Comparison of ENCODE assay signal across 27 cellular contexts in genomic region chr14:52365071-52365470, GRCh38. TPM values are rescaled to one million over a fixed set of nuclear protein-coding genes. Genes with fewer than 3 reads are reported as not detected.
A peak's percentile ranks its signal among the peaks of the same experiment; 100 is the strongest.
DNase-seq lines count a peak whose midpoint lies in the region; ATAC-seq and TF ChIP-seq lines count a peak whose summit lies in the region.
"Had no signal": no experiment of that assay in that cellular context is flagged by ENCODE, and none has a peak within 500 bp of the region (broad histone marks: within the 10 kb centered on the region; RNA-seq: fewer than 3 reads in every experiment).

No MANE protein-coding gene starts in this region.

- no peak for TF ChIP-seq EP300 in SK-N-SH (IDR thresholded peaks at IDR 0.05; ENCODE audit: borderline replicate concordance in 1 of 2, low read depth in 1 of 2, low read length in 1 of 2)
- TF ChIP-seq EP300 in stomach (IDR thresholded peaks at IDR 0.05) = no peak

- H2AFZ ChIP-seq in SK-N-SH (ENCODE audit: low read depth) (no peak overlapping the region), PC-9 (no peak overlapping the region)

- H3K27me3 Mint-ChIP-seq in CD8-positive, alpha-beta memory T cell = no peaks in the 10 kb centered on the region
- H3K27me3 Mint-ChIP-seq: activated naive CD8-positive, alpha-beta T cell treated with anti-CD3 and anti-CD28 coated beads for 36 hours; naive thymus-derived CD8-positive, alpha-beta T cell; stimulated activated naive CD8-positive, alpha-beta T cell treated with anti-CD3 and anti-CD28 coated beads, Interleukin-15, Interleukin-2, amounts not matched to agents 100 ng/mL and 50 ng/mL, for 24 hours; T-cell had no signal

- peaks cover 0 to 7% of the 10 kb centered on the region in 2 experiments; a peak in 2 of 4 replicates for H3K4me1 ChIP-seq in SK-N-SH (ENCODE audit: control insufficient read depth in 1 of 2, insufficient read depth in 2 of 2, low read depth in 1 of 2, low read length in 1 of 2)
- H3K4me1 ChIP-seq in stomach = peaks cover 0 to 37% (median 17%) of the 10 kb centered on the region in 4 donors
- H3K4me1 ChIP-seq in CD8-positive, alpha-beta memory T cell (ENCODE audit: insufficient read depth, low read length) = no peaks in the 10 kb centered on the region
- H3K4me1 ChIP-seq in PC-9 (replicated peaks; ENCODE audit: insufficient read depth) = peaks cover 6% of the 10 kb centered on the region

- BruUV-seq in PC-9 (replicated peaks; lab: Mats Ljungman, UMichigan) = no TSS peak

- TF ChIP-seq POLR2A in stomach (IDR thresholded peaks at IDR 0.05) = no peak

- H3F3A ChIP-seq in SK-N-SH (replicated peaks; ENCODE audit: insufficient read depth) (no peaks in the 10 kb centered on the region), PC-9 (ENCODE audit: insufficient read depth, low read depth) (peaks cover 4% of the 10 kb centered on the region; the same call in 1 of the 2 replicates)

- TF ChIP-seq CTCF in SK-N-SH (IDR thresholded peaks at IDR 0.05) (no peak), stomach (IDR thresholded peaks at IDR 0.05) (no peak), PC-9 (conservative IDR thresholded peaks at IDR 0.05) (no peak)

- no peaks in the 10 kb centered on the region for H4K20me1 ChIP-seq in SK-N-SH (ENCODE audit: insufficient read depth)
- no peaks in the 10 kb centered on the region for H4K20me1 ChIP-seq in PC-9 (ENCODE audit: insufficient read depth)

- CTCF ChIA-PET in SK-N-SH (lab: Yijun Ruan, JAX) = interaction anchor here (1.4 kb wide), 1 partner anchor 19 kb away, joined by 3 read pairs; no protein-coding TSS in a partner anchor
- CTCF ChIA-PET in CD8-positive, alpha-beta memory T cell (lab: Charles Lee) = interaction anchor here (1.3 kb wide), 1 partner anchor 15 kb away, joined by 3 read pairs; no protein-coding TSS in a partner anchor
- CTCF ChIA-PET in PC-9 (lab: Charles Lee) = no interaction called here

- H3K9ac ChIP-seq in SK-N-SH = no peak overlapping the region

- no peaks in the 10 kb centered on the region for H3K9me3 Mint-ChIP-seq in CD8-positive, alpha-beta memory T cell
- H3K9me3 Mint-ChIP-seq: activated naive CD8-positive, alpha-beta T cell treated with anti-CD3 and anti-CD28 coated beads for 36 hours; mesothelial cell of epicardium; naive thymus-derived CD8-positive, alpha-beta T cell; stimulated activated naive CD8-positive, alpha-beta T cell treated with anti-CD3 and anti-CD28 coated beads, Interleukin-15, Interleukin-2, amounts not matched to agents 100 ng/mL and 50 ng/mL, for 24 hours; T-cell had no signal

- H3K27ac Mint-ChIP-seq in CD8-positive, alpha-beta memory T cell = no peak overlapping the region
- H3K27ac Mint-ChIP-seq: activated CD8-positive, alpha-beta T cell treated with anti-CD3 and anti-CD28 coated beads, Interleukin-2, amount 10 ng/mL, durations not matched to agents 7 days and 5 days; activated naive CD8-positive, alpha-beta T cell treated with anti-CD3 and anti-CD28 coated beads for 36 hours; mesothelial cell of epicardium; naive thymus-derived CD8-positive, alpha-beta T cell; stimulated activated naive CD8-positive, alpha-beta T cell treated with anti-CD3 and anti-CD28 coated beads, Interleukin-15, Interleukin-2, amounts not matched to agents 100 ng/mL and 50 ng/mL, for 24 hours; T-cell had no signal

- H3K4me3 ChIP-seq in SK-N-SH (ENCODE audit: low read depth in 2 of 2, low read length in 1 of 2) (no peak overlapping the region), stomach (no peak overlapping the region), PC-9 (no peak overlapping the region)
- H3K4me3 ChIP-seq in CD8-positive, alpha-beta memory T cell (ENCODE audit: low read length) = no peak overlapping the region

- no peaks in the 10 kb centered on the region for H3K27me3 ChIP-seq in SK-N-SH (ENCODE audit: insufficient read depth)
- H3K27me3 ChIP-seq in stomach = no peaks in the 10 kb centered on the region
- no peaks in the 10 kb centered on the region for H3K27me3 ChIP-seq in CD8-positive, alpha-beta memory T cell (ENCODE audit: insufficient read depth, low read length, poor library complexity, severe bottlenecking)
- no peaks in the 10 kb centered on the region for H3K27me3 ChIP-seq in PC-9 (ENCODE audit: insufficient read depth, low read depth)
- H3K27me3 ChIP-seq: BE2C had no signal

- H3K79me2 ChIP-seq in SK-N-SH (ENCODE audit: insufficient read depth) (no peaks in the 10 kb centered on the region), PC-9 (ENCODE audit: low read depth) (no peaks in the 10 kb centered on the region)

- no peaks in the 10 kb centered on the region for H3K36me3 ChIP-seq in SK-N-SH (replicated peaks in 1 of 2; ENCODE audit: control insufficient read depth in 1 of 2, insufficient read depth in 2 of 2, low read length in 1 of 2)
- H3K36me3 ChIP-seq in stomach = no peaks in the 10 kb centered on the region
- no peaks in the 10 kb centered on the region for H3K36me3 ChIP-seq in CD8-positive, alpha-beta memory T cell (ENCODE audit: insufficient read depth, low read length)
- H3K36me3 ChIP-seq in PC-9 (ENCODE audit: low read depth) = no peaks in the 10 kb centered on the region
- H3K36me3 ChIP-seq: BE2C had no signal

- H3K9me2 ChIP-seq in SK-N-SH (no peaks in the 10 kb centered on the region), PC-9 (ENCODE audit: insufficient read depth) (no peaks in the 10 kb centered on the region)

- no peak overlapping the region for H3K27ac ChIP-seq in SK-N-SH (ENCODE audit: low read depth in 2 of 2, low read length in 1 of 2)
- peak overlapping the region in 3 of 5 donors; percentile 36 to 77 (median 59) for H3K27ac ChIP-seq in stomach
- H3K27ac ChIP-seq in CD8-positive, alpha-beta memory T cell (ENCODE audit: low read depth, low read length) = no peak overlapping the region
- H3K27ac ChIP-seq in PC-9 = no peak overlapping the region

- intact Hi-C loops in stomach (cut with DNase I; ENCODE audit: low total_unique reads) (no loop called here), PC-9 (cut with micrococcal nuclease; ENCODE audit: unreplicated experiment) (no loop called here)

- H3K9me3 ChIP-seq in SK-N-SH = no peaks in the 10 kb centered on the region
- no peaks in the 10 kb centered on the region for H3K9me3 ChIP-seq in stomach
- H3K9me3 ChIP-seq in CD8-positive, alpha-beta memory T cell (ENCODE audit: low read length) = no peaks in the 10 kb centered on the region
- no peaks in the 10 kb centered on the region for H3K9me3 ChIP-seq in PC-9 (ENCODE audit: insufficient read depth, low read depth)
- H3K9me3 ChIP-seq: BE2C had no signal

- POLR2A ChIA-PET in SK-N-SH (lab: Yijun Ruan, JAX) = no interaction called here
- POLR2A ChIA-PET in CD8-positive, alpha-beta memory T cell (lab: Charles Lee) = no interaction called here
- POLR2A ChIA-PET in PC-9 (lab: Charles Lee; ENCODE audit: unreplicated experiment) = interaction anchor here (0.7 kb wide), 1 partner anchor 1099 kb away, joined by 6 read pairs; no protein-coding TSS in a partner anchor

- TF ChIP-seq RAD21 in SK-N-SH (IDR thresholded peaks at IDR 0.05; ENCODE audit: low read length) = no peak

- H3K4me1 Mint-ChIP-seq in CD8-positive, alpha-beta memory T cell = peaks cover 4 to 12% (median 11%) of the 10 kb centered on the region in 3 donors

- peaks cover 0 to 4% (median 0%) of the 10 kb centered on the region in 3 donors for H3K36me3 Mint-ChIP-seq in CD8-positive, alpha-beta memory T cell
- H3K36me3 Mint-ChIP-seq: activated naive CD8-positive, alpha-beta T cell treated with anti-CD3 and anti-CD28 coated beads for 36 hours; mesothelial cell of epicardium; naive thymus-derived CD8-positive, alpha-beta T cell; T-cell had no signal

- DNase-seq in ELR (ENCODE audit: low read depth) (peak; percentile 12), SK-N-SH (no peak), fibroblast of peridontal ligament (ENCODE audit: extremely low read depth) (peak; percentile 76), stomach (no peak), NCI-H345 (lab: John Stamatoyannopoulos, UW) (no peak), PC-9 (no peak)
- DNase-seq in CD8-positive, alpha-beta memory T cell = no peak
- DNase-seq: activated CD8-positive, alpha-beta T cell treated with anti-CD3 and anti-CD28 coated beads, Interleukin-2, amount 10 ng/mL, durations not matched to agents 7 days and 5 days; activated effector memory CD4-positive, alpha-beta T cell treated with anti-CD3 and anti-CD28 coated beads, Interleukin-2, amount 50 U/mL, for 16 hours; activated naive CD8-positive, alpha-beta T cell treated with anti-CD3 and anti-CD28 coated beads for 36 hours; aorta; BE2C; GDM1; head of caudate nucleus; kidney; naive thymus-derived CD8-positive, alpha-beta T cell; NCI-H1105; NCI-H187 treated with DMSO at 0.1 percent for 48 hours; NCI-H526; NK-92 treated with Interleukin-12 subunit alpha and Interleukin-12 subunit beta, amount 100 ng/mL, for 24 hours; small intestine; T-cell had no signal

- no peak overlapping the region for H3K4me3 Mint-ChIP-seq in CD8-positive, alpha-beta memory T cell
- H3K4me3 Mint-ChIP-seq: activated CD8-positive, alpha-beta T cell treated with anti-CD3 and anti-CD28 coated beads, Interleukin-2, amount 10 ng/mL, durations not matched to agents 7 days and 5 days; activated naive CD8-positive, alpha-beta T cell treated with anti-CD3 and anti-CD28 coated beads for 36 hours; mesothelial cell of epicardium; naive thymus-derived CD8-positive, alpha-beta T cell; stimulated activated naive CD8-positive, alpha-beta T cell treated with anti-CD3 and anti-CD28 coated beads, Interleukin-15, Interleukin-2, amounts not matched to agents 100 ng/mL and 50 ng/mL, for 24 hours; T-cell had no signal

- ATAC-seq in GM19452 (IDR thresholded peaks at IDR 0.05; ENCODE audit: unreplicated experiment) = no peak
- ATAC-seq: activated CD8-positive, alpha-beta T cell treated with anti-CD3 and anti-CD28 coated beads, Interleukin-2, amount 10 ng/mL, durations not matched to agents 7 days and 5 days; naive thymus-derived CD8-positive, alpha-beta T cell; T-cell had no signal

- no peak overlapping the region for H3K4me2 ChIP-seq in SK-N-SH
- H3K4me2 ChIP-seq in PC-9 = no peak overlapping the region

- WGBS in SK-N-SH (ENCODE audit: low lambda C conversion rate) = 58% methylated on average over 1 of the region's 1 CpG
- WGBS in stomach, 5 donors = 61 to 88% (median 76%) methylated on average over 1 of the region's 1 CpG

TF ChIP-seq in SK-N-SH, 30 proteins besides CTCF, POLR2A, EP300 and RAD21:
- peak; percentile 19; the same call in 1 of the 2 replicates for TF ChIP-seq TCF12 (IDR thresholded peaks at IDR 0.05)
- no peak for TF ChIP-seq ELF1 (IDR thresholded peaks at IDR 0.05)

RNA-seq across cellular contexts. Expression of gene PTGER2, which starts 51.0 kb away (rescaled TPM):
- polyA plus RNA-seq in SK-N-SH (2012; rRNA removed) (0.67 and 1.0 TPM in 2 replicates), stomach (10 to 100 TPM in 2 of 3 donors, 1 to 10 TPM in 1; 5.3 to 20.6 (median 12.9) TPM)
- 1.1 and 1.2 TPM in 2 replicates for polyA plus RNA-seq in SK-N-SH (2012; cell fraction: cytosol; rRNA removed)
- 0.36 and 0.40 TPM in 2 replicates for polyA plus RNA-seq in SK-N-SH (2012; cell fraction: nucleus; rRNA removed)
- total RNA-seq in stomach (10 to 100 TPM in 2 of 5 donors, 1 to 10 TPM in 3; 1.3 to 22.0 (median 8.3) TPM), PC-9 (2021) (0.15 TPM in 1 of 2 replicates, not detected in the other)
- 10 to 100 TPM; 34.4 to 35.6 TPM for total RNA-seq in CD8-positive, alpha-beta memory T cell
- polyA plus RNA-seq in CD8-positive, alpha-beta memory T cell = 289 TPM
- total RNA-seq: A673, dermis microvascular lymphatic vessel endothelial cell had no signal

Comparison
In these comparisons a context has a peak if more than half of its experiments do, and no peak if none do; other contexts are left out.
1. DNase-seq: peak in ELR (single experiment) and fibroblast of peridontal ligament (single experiment); none in SK-N-SH (single experiment), stomach (single experiment), CD8-positive, alpha-beta memory T cell (0 of 5), NCI-H345 (single experiment) and PC-9 (0 of 2).
2. H3K27ac ChIP-seq: peak in stomach (3 of 5); none in SK-N-SH (0 of 2), CD8-positive, alpha-beta memory T cell (single experiment) and PC-9 (single experiment).